ENCODE assay signal across 22 cellular contexts in the genomic region with DNA sequence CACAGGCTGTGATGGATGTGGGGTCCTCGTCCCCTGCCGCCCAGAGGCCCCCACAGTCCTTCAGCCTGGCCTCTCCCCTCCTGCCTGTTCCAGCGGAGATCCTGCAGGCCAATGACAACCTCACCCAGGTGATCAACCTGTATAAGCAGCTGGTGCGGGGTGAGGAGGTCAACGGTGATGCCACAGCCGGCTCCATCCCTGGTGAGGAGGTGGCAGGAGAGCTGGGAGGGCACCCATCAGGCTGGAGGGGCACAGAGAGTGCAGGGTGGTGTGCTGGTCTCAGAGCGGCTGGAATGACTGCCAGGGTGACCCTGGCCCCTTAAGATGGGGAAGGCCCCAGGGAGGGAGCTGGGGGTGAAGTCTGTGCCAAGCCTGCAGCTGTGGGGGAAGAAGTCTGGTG. TPM values are rescaled to one million over a fixed set of nuclear protein-coding genes. Genes with fewer than 3 reads are reported as not detected.
DNase-seq lines count a peak whose midpoint lies in the region; ATAC-seq, FAIRE-seq and TF ChIP-seq lines count a peak whose summit lies in the region.
"Had no signal": no experiment of that assay in that cellular context is flagged by ENCODE, and none has a peak within 500 bp of the region (broad histone marks: within the 10 kb centered on the region; RNA-seq: fewer than 3 reads in every experiment).

No MANE protein-coding gene starts in this region.

- peaks cover 7 to 19% of the 10 kb centered on the region in 2 experiments; a peak in 4 of 5 replicates for H3K36me3 ChIP-seq in HepG2 (replicated peaks in 1 of 2; ENCODE audit: control insufficient read depth in 1 of 2, insufficient read depth in 2 of 2, low read length in 2 of 2)

- H3K27me3 ChIP-seq in HepG2 (ENCODE audit: control insufficient read depth in 1 of 2, insufficient read depth in 2 of 2, low read length in 2 of 2): no peaks in the 10 kb centered on the region
- H3K27me3 ChIP-seq: upper lobe of right lung had no signal

- ATAC-seq in activated CD8-positive, alpha-beta memory T cell treated with anti-CD3 and anti-CD28 coated beads, Interleukin-2, amount 10 ng/mL, durations not matched to agents 7 days and 5 days: no peak
- no peak for ATAC-seq in HepG2
- ATAC-seq in stimulated activated naive B cell treated with anti-CD40 and anti-IgM and Interleukin-4, amounts not matched to agents 10 μg/mL and 1 μg/mL and 100 μg/mL, for 72 hours (replicated peaks): no peak
- ATAC-seq: right cardiac atrium, upper lobe of right lung had no signal

- TF ChIP-seq CTCF in HepG2 (CRISPR knock-in tag; IDR thresholded peaks at IDR 0.05): no peak

- peaks cover 10% of the 10 kb centered on the region for H3K4me1 ChIP-seq in HepG2 (ENCODE audit: insufficient read depth, low read length)

- H4K20me1 ChIP-seq in HepG2 (ENCODE audit: insufficient read depth, low read length): no peaks in the 10 kb centered on the region

- CTCF ChIA-PET in activated CD8-positive, alpha-beta memory T cell treated with anti-CD3 and anti-CD28 coated beads, Interleukin-2, amount 10 ng/mL, durations not matched to agents 7 days and 5 days (lab: Charles Lee): interaction anchor here (1.0 to 34.1 kb wide), 4 partner anchors 13 to 46 kb away, joined by 3 to 1064 read pairs (median 151); a partner anchor contains a TSS
- CTCF ChIA-PET in activated CD4-positive, alpha-beta memory T cell treated with anti-CD3 and anti-CD28 coated beads, Interleukin-2, amount 10 ng/mL, durations not matched to agents 7 days and 5 days (lab: Charles Lee): interaction anchor here (1.5 to 5.3 kb wide), 4 partner anchors 12 to 57 kb away, joined by 5 to 66 read pairs (median 30); a partner anchor contains a TSS
- CTCF ChIA-PET in HepG2 (lab: Yijun Ruan, JAX; ENCODE audit: low intra/inter-chr PET ratio, low total read pairs): no interaction called here

- TF ChIP-seq EP300 in HepG2 (IDR thresholded peaks at IDR 0.05; ENCODE audit: low read depth in 2 of 2, low read length in 2 of 2): no peak
- no peak for TF ChIP-seq EP300 in HepG2 (CRISPR knock-in tag; IDR thresholded peaks at IDR 0.05; ENCODE audit: borderline replicate concordance)

- WGBS in HepG2 (ENCODE audit: low lambda C conversion rate): 95% methylated on average over 5 of the region's 7 CpGs

- H3K4me3 ChIP-seq in HepG2 (replicated peaks in 1 of 3; ENCODE audit: insufficient read depth in 1 of 3, low read depth in 2 of 3, low read length in 3 of 3): no peak overlapping the region
- H3K4me3 ChIP-seq: upper lobe of right lung had no signal

- BruUV-seq in HepG2 (replicated peaks; lab: Mats Ljungman, UMichigan): no TSS peak

- no peak overlapping the region for H3K4me3 Mint-ChIP-seq in activated CD8-positive, alpha-beta memory T cell treated with anti-CD3 and anti-CD28 coated beads, Interleukin-2, amount 10 ng/mL, durations not matched to agents 7 days and 5 days
- no peak overlapping the region for H3K4me3 Mint-ChIP-seq in activated CD4-positive, alpha-beta memory T cell treated with anti-CD3 and anti-CD28 coated beads, Interleukin-2, amount 10 ng/mL, durations not matched to agents 7 days and 5 days
- H3K4me3 Mint-ChIP-seq in stimulated activated naive B cell treated with anti-CD40 and anti-IgM and Interleukin-4, amounts not matched to agents 10 μg/mL and 1 μg/mL and 100 μg/mL, for 72 hours: no peak overlapping the region

- H3K9ac ChIP-seq in HepG2 (ENCODE audit: insufficient read depth, low read depth, low read length): no peak overlapping the region

- in situ Hi-C loops in HepG2 (cut with HindIII; ENCODE audit: extremely low pct_ligation_motif_present, low pct_unique_long_range_greater_than_20kb): no loop called here

- H3K27ac ChIP-seq in HepG2 (ENCODE audit: extremely low read length, insufficient read depth, low read length): no peak overlapping the region

- no peaks in the 10 kb centered on the region for H3K27me3 Mint-ChIP-seq in activated CD8-positive, alpha-beta memory T cell treated with anti-CD3 and anti-CD28 coated beads, Interleukin-2, amount 10 ng/mL, durations not matched to agents 7 days and 5 days
- H3K27me3 Mint-ChIP-seq in activated CD4-positive, alpha-beta memory T cell treated with anti-CD3 and anti-CD28 coated beads, Interleukin-2, amount 10 ng/mL, durations not matched to agents 7 days and 5 days: no peaks in the 10 kb centered on the region
- H3K27me3 Mint-ChIP-seq in stimulated activated naive B cell treated with anti-CD40 and anti-IgM and Interleukin-4, amounts not matched to agents 10 μg/mL and 1 μg/mL and 100 μg/mL, for 72 hours: no peaks in the 10 kb centered on the region

- H3K4me2 ChIP-seq in HepG2 (ENCODE audit: low read depth, low read length): no peak overlapping the region

- H2AFZ ChIP-seq in HepG2 (ENCODE audit: low read length): no peak overlapping the region

- POLR2A ChIA-PET in activated CD4-positive, alpha-beta memory T cell treated with anti-CD3 and anti-CD28 coated beads, Interleukin-2, amount 10 ng/mL, durations not matched to agents 7 days and 5 days (lab: Charles Lee): interaction anchor here (0.9 to 7.5 kb wide), 6 partner anchors 9 to 54 kb away, joined by 3 to 110 read pairs (median 8); a partner anchor contains a TSS
- POLR2A ChIA-PET in HepG2 (lab: Yijun Ruan, JAX): interaction anchor here (1.1 to 2.8 kb wide), 4 partner anchors 15 to 36 kb away, joined by 3 to 7 read pairs (median 4); a partner anchor contains a TSS

- no peaks in the 10 kb centered on the region for H3K79me2 ChIP-seq in HepG2 (ENCODE audit: insufficient read depth, low read length)

- H3K9me3 Mint-ChIP-seq in activated CD8-positive, alpha-beta memory T cell treated with anti-CD3 and anti-CD28 coated beads, Interleukin-2, amount 10 ng/mL, durations not matched to agents 7 days and 5 days (ENCODE audit: low read depth): no peaks in the 10 kb centered on the region
- no peaks in the 10 kb centered on the region for H3K9me3 Mint-ChIP-seq in activated CD4-positive, alpha-beta memory T cell treated with anti-CD3 and anti-CD28 coated beads, Interleukin-2, amount 10 ng/mL, durations not matched to agents 7 days and 5 days
- no peaks in the 10 kb centered on the region for H3K9me3 Mint-ChIP-seq in stimulated activated naive B cell treated with anti-CD40 and anti-IgM and Interleukin-4, amounts not matched to agents 10 μg/mL and 1 μg/mL and 100 μg/mL, for 72 hours

- DNase-seq in activated CD8-positive, alpha-beta memory T cell treated with anti-CD3 and anti-CD28 coated beads, Interleukin-2, amount 10 ng/mL, durations not matched to agents 7 days and 5 days: no peak
- DNase-seq in activated CD8-positive, alpha-beta memory T cell treated with anti-CD3 and anti-CD28 coated beads, Interleukin-2, amount 50 U/mL, for 4 hours: no peak
- no peak for DNase-seq in activated CD4-positive, alpha-beta memory T cell treated with anti-CD3 and anti-CD28 coated beads, Interleukin-2, amount 10 ng/mL, durations not matched to agents 7 days and 5 days
- DNase-seq in HepG2 (ENCODE audit: low spot score) (no peak), middle frontal gyrus (ENCODE audit: extremely low spot score, low spot score) (no peak), EL (no peak), NCI-H2029 treated with DMSO at 0.1 percent for 48 hours (lab: John Stamatoyannopoulos, UW) (no peak)
- DNase-seq in stimulated activated naive B cell treated with anti-CD40 and anti-IgM and Interleukin-4, amounts not matched to agents 10 μg/mL and 1 μg/mL and 100 μg/mL, for 72 hours: no peak
- DNase-seq: activated CD4-positive, alpha-beta T cell treated with anti-CD3 and anti-CD28 coated beads, Interleukin-2, amount 50 U/mL, for 48 hours; activated effector memory CD4-positive, alpha-beta T cell treated with anti-CD3 and anti-CD28 coated beads, Interleukin-2, amount 50 U/mL, for 16 hours; Calu3; GDM1; NCI-H1436 treated with DMSO at 0.1 percent for 48 hours; NCI-H226; right cardiac atrium; SIG-M5; stimulated activated CD4-positive, alpha-beta T cell treated with anti-CD3 and anti-CD28 coated beads, Interleukin-1b, Interleukin-23, amount 100 ng/mL, for 48 hours; upper lobe of right lung had no signal

- no peak for FAIRE-seq in HepG2 (lab: Jason Lieb, UNC)
- FAIRE-seq: bronchial epithelial cell, H1 had no signal

- TF ChIP-seq RAD21 in HepG2 (CRISPR knock-in tag; IDR thresholded peaks at IDR 0.05): no peak

- H3K27ac Mint-ChIP-seq in activated CD8-positive, alpha-beta memory T cell treated with anti-CD3 and anti-CD28 coated beads, Interleukin-2, amount 10 ng/mL, durations not matched to agents 7 days and 5 days: peak overlapping the region; percentile 17
- H3K27ac Mint-ChIP-seq in activated CD4-positive, alpha-beta memory T cell treated with anti-CD3 and anti-CD28 coated beads, Interleukin-2, amount 10 ng/mL, durations not matched to agents 7 days and 5 days: peak overlapping the region; percentile 41
- H3K27ac Mint-ChIP-seq in stimulated activated naive B cell treated with anti-CD40 and anti-IgM and Interleukin-4, amounts not matched to agents 10 μg/mL and 1 μg/mL and 100 μg/mL, for 72 hours: peak overlapping the region; percentile 89

- no peak for TF ChIP-seq POLR2A in HepG2 (IDR thresholded peaks at IDR 0.05; ENCODE audit: insufficient read depth in 1 of 2, low read depth in 2 of 2, low read length in 2 of 2)

- intact Hi-C loops in HepG2 (cut with micrococcal nuclease; ENCODE audit: unreplicated experiment): loop anchor here (5.0 kb wide), 1 partner anchor 57 kb away; no protein-coding TSS in a partner anchor

- H3K9me3 ChIP-seq in HepG2 (ENCODE audit: low read length): no peaks in the 10 kb centered on the region
- H3K9me3 ChIP-seq: upper lobe of right lung had no signal

- H3K36me3 Mint-ChIP-seq in activated CD8-positive, alpha-beta memory T cell treated with anti-CD3 and anti-CD28 coated beads, Interleukin-2, amount 10 ng/mL, durations not matched to agents 7 days and 5 days: peaks cover 7% of the 10 kb centered on the region
- H3K36me3 Mint-ChIP-seq in activated CD4-positive, alpha-beta memory T cell treated with anti-CD3 and anti-CD28 coated beads, Interleukin-2, amount 10 ng/mL, durations not matched to agents 7 days and 5 days (ENCODE audit: low read depth): peaks cover 21% of the 10 kb centered on the region
- H3K36me3 Mint-ChIP-seq in stimulated activated naive B cell treated with anti-CD40 and anti-IgM and Interleukin-4, amounts not matched to agents 10 μg/mL and 1 μg/mL and 100 μg/mL, for 72 hours: peaks cover 30 to 59% of the 10 kb centered on the region in 2 donors

- peaks cover 42% of the 10 kb centered on the region for H3K4me1 Mint-ChIP-seq in activated CD8-positive, alpha-beta memory T cell treated with anti-CD3 and anti-CD28 coated beads, Interleukin-2, amount 10 ng/mL, durations not matched to agents 7 days and 5 days
- H3K4me1 Mint-ChIP-seq in activated CD4-positive, alpha-beta memory T cell treated with anti-CD3 and anti-CD28 coated beads, Interleukin-2, amount 10 ng/mL, durations not matched to agents 7 days and 5 days: peaks cover 47% of the 10 kb centered on the region
- H3K4me1 Mint-ChIP-seq in stimulated activated naive B cell treated with anti-CD40 and anti-IgM and Interleukin-4, amounts not matched to agents 10 μg/mL and 1 μg/mL and 100 μg/mL, for 72 hours: peaks cover 40 to 69% of the 10 kb centered on the region in 2 donors

RNA-seq across cellular contexts. Expression of a gene that starts 14.6 kb away (rescaled TPM):
- 100 to 1,000 TPM; 231 to 275 TPM for total RNA-seq in activated CD8-positive, alpha-beta memory T cell treated with anti-CD3 and anti-CD28 coated beads, Interleukin-2, amount 10 ng/mL, durations not matched to agents 7 days and 5 days
- 100 to 1,000 TPM; 161 to 162 TPM for total RNA-seq in activated CD4-positive, alpha-beta memory T cell treated with anti-CD3 and anti-CD28 coated beads, Interleukin-2, amount 10 ng/mL, durations not matched to agents 7 days and 5 days
- 8.4 and 9.4 TPM in 2 replicates for total RNA-seq in HepG2 (2016; rRNA removed; fragmentation: Illumina TruSeq; extraction: Trizol)
- 5.6 and 6.0 TPM in 2 replicates for total RNA-seq in HepG2 (2016; cell fraction: cytosol; rRNA removed; fragmentation: Illumina TruSeq; extraction: Trizol; ENCODE audit: low read depth)
- total RNA-seq in HepG2 (2016; cell fraction: insoluble cytoplasmic fraction; rRNA removed; fragmentation: Illumina TruSeq; extraction: Trizol): 6.3 and 8.5 TPM in 2 replicates
- 9.2 and 11.0 TPM in 2 replicates for total RNA-seq in HepG2 (2016; cell fraction: membrane; rRNA removed; fragmentation: Illumina TruSeq; extraction: Trizol)
- total RNA-seq in HepG2 (2016; cell fraction: nucleus; rRNA removed; fragmentation: Illumina TruSeq; extraction: Trizol): 6.6 and 9.5 TPM in 2 replicates
- 15.7 and 18.5 TPM in 2 replicates for polyA plus RNA-seq in HepG2 (2011; rRNA removed)
- 7.3 and 12.2 TPM in 2 replicates for polyA plus RNA-seq in HepG2 (2011; cell fraction: cytosol; rRNA removed)
- 56.4 and 86.5 TPM in 2 replicates for polyA plus RNA-seq in HepG2 (2011; cell fraction: nucleus; rRNA removed)
- 23.6 and 27.1 TPM in 2 replicates for polyA plus RNA-seq in HepG2 (2012)
- 7.5 and 7.7 TPM in 2 replicates for polyA plus RNA-seq in HepG2 (2016; cell fraction: cytosol; fragmentation: Illumina TruSeq; extraction: Trizol; ENCODE audit: low read depth)
- 11.5 and 13.3 TPM in 2 replicates for polyA plus RNA-seq in HepG2 (2016; cell fraction: insoluble cytoplasmic fraction; fragmentation: Illumina TruSeq; extraction: Trizol; ENCODE audit: low read depth)
- 12.3 and 13.5 TPM in 2 replicates for polyA plus RNA-seq in HepG2 (2016; cell fraction: membrane; fragmentation: Illumina TruSeq; extraction: Trizol; ENCODE audit: low read depth)
- polyA plus RNA-seq in HepG2 (2016; cell fraction: nucleus; fragmentation: Illumina TruSeq; extraction: Trizol; ENCODE audit: insufficient read depth, low read depth): 17.9 and 27.8 TPM in 2 replicates
- polyA minus RNA-seq in HepG2 (2011; rRNA and poly(A)+ RNA removed; ENCODE audit: low replicate concordance): 1.6 and 9.8 TPM in 2 replicates
- polyA minus RNA-seq in HepG2 (2011; cell fraction: cytosol; rRNA and poly(A)+ RNA removed): 6.4 and 9.8 TPM in 2 replicates
- 7.9 and 15.4 TPM in 2 replicates for polyA minus RNA-seq in HepG2 (2011; cell fraction: nucleus; rRNA and poly(A)+ RNA removed)

RNA-seq across cellular contexts. Expression of a gene that starts 16.2 kb away (rescaled TPM):
- total RNA-seq in activated CD8-positive, alpha-beta memory T cell treated with anti-CD3 and anti-CD28 coated beads, Interleukin-2, amount 10 ng/mL, durations not matched to agents 7 days and 5 days: 10 to 100 TPM; 76.9 to 85.9 TPM
- total RNA-seq in activated CD4-positive, alpha-beta memory T cell treated with anti-CD3 and anti-CD28 coated beads, Interleukin-2, amount 10 ng/mL, durations not matched to agents 7 days and 5 days: 10 to 100 TPM; 59.5 to 64.4 TPM
- total RNA-seq in HepG2 (2016; rRNA removed; fragmentation: Illumina TruSeq; extraction: Trizol): 16.0 and 29.1 TPM in 2 replicates
- 16.1 and 18.1 TPM in 2 replicates for total RNA-seq in HepG2 (2016; cell fraction: cytosol; rRNA removed; fragmentation: Illumina TruSeq; extraction: Trizol; ENCODE audit: low read depth)
- 13.7 and 32.9 TPM in 2 replicates for total RNA-seq in HepG2 (2016; cell fraction: insoluble cytoplasmic fraction; rRNA removed; fragmentation: Illumina TruSeq; extraction: Trizol)
- total RNA-seq in HepG2 (2016; cell fraction: membrane; rRNA removed; fragmentation: Illumina TruSeq; extraction: Trizol): 22.2 and 24.3 TPM in 2 replicates
- 34.3 and 44.4 TPM in 2 replicates for total RNA-seq in HepG2 (2016; cell fraction: nucleus; rRNA removed; fragmentation: Illumina TruSeq; extraction: Trizol)
- polyA plus RNA-seq in HepG2 (2011; rRNA removed): 87.2 and 103 TPM in 2 replicates
- 22.6 and 34.6 TPM in 2 replicates for polyA plus RNA-seq in HepG2 (2011; cell fraction: cytosol; rRNA removed)
- 436 and 489 TPM in 2 replicates for polyA plus RNA-seq in HepG2 (2011; cell fraction: nucleus; rRNA removed)
- 51.1 and 57.0 TPM in 2 replicates for polyA plus RNA-seq in HepG2 (2012)
- polyA plus RNA-seq in HepG2 (2016; cell fraction: cytosol; fragmentation: Illumina TruSeq; extraction: Trizol; ENCODE audit: low read depth): 4.7 and 5.0 TPM in 2 replicates
- polyA plus RNA-seq in HepG2 (2016; cell fraction: insoluble cytoplasmic fraction; fragmentation: Illumina TruSeq; extraction: Trizol; ENCODE audit: low read depth): 13.0 and 17.9 TPM in 2 replicates
- polyA plus RNA-seq in HepG2 (2016; cell fraction: membrane; fragmentation: Illumina TruSeq; extraction: Trizol; ENCODE audit: low read depth): 11.4 and 12.2 TPM in 2 replicates
- polyA plus RNA-seq in HepG2 (2016; cell fraction: nucleus; fragmentation: Illumina TruSeq; extraction: Trizol; ENCODE audit: insufficient read depth, low read depth): 138 and 147 TPM in 2 replicates
- polyA minus RNA-seq in HepG2 (2011; rRNA and poly(A)+ RNA removed; ENCODE audit: low replicate concordance): 31.3 and 75.9 TPM in 2 replicates
- 15.5 and 19.6 TPM in 2 replicates for polyA minus RNA-seq in HepG2 (2011; cell fraction: cytosol; rRNA and poly(A)+ RNA removed)
- polyA minus RNA-seq in HepG2 (2011; cell fraction: nucleus; rRNA and poly(A)+ RNA removed): 83.2 and 84.5 TPM in 2 replicates

RNA-seq across cellular contexts. Expression of a gene that starts 33.6 kb away (rescaled TPM):
- total RNA-seq in activated CD8-positive, alpha-beta memory T cell treated with anti-CD3 and anti-CD28 coated beads, Interleukin-2, amount 10 ng/mL, durations not matched to agents 7 days and 5 days: 10 to 100 TPM; 25.9 to 32.6 TPM
- 10 to 100 TPM; 19.1 to 21.6 TPM for total RNA-seq in activated CD4-positive, alpha-beta memory T cell treated with anti-CD3 and anti-CD28 coated beads, Interleukin-2, amount 10 ng/mL, durations not matched to agents 7 days and 5 days
- 46.1 and 58.2 TPM in 2 replicates for total RNA-seq in HepG2 (2016; rRNA removed; fragmentation: Illumina TruSeq; extraction: Trizol)
- 62.9 and 64.6 TPM in 2 replicates for total RNA-seq in HepG2 (2016; cell fraction: cytosol; rRNA removed; fragmentation: Illumina TruSeq; extraction: Trizol; ENCODE audit: low read depth)
- 45.3 and 56.4 TPM in 2 replicates for total RNA-seq in HepG2 (2016; cell fraction: insoluble cytoplasmic fraction; rRNA removed; fragmentation: Illumina TruSeq; extraction: Trizol)
- total RNA-seq in HepG2 (2016; cell fraction: membrane; rRNA removed; fragmentation: Illumina TruSeq; extraction: Trizol): 118 and 121 TPM in 2 replicates
- total RNA-seq in HepG2 (2016; cell fraction: nucleus; rRNA removed; fragmentation: Illumina TruSeq; extraction: Trizol): 25.4 and 29.3 TPM in 2 replicates
- polyA plus RNA-seq in HepG2 (2011; rRNA removed): 70.6 and 85.3 TPM in 2 replicates
- 84.8 and 95.4 TPM in 2 replicates for polyA plus RNA-seq in HepG2 (2011; cell fraction: cytosol; rRNA removed)
- 35.1 and 40.0 TPM in 2 replicates for polyA plus RNA-seq in HepG2 (2011; cell fraction: nucleus; rRNA removed)
- 56.1 and 70.1 TPM in 2 replicates for polyA plus RNA-seq in HepG2 (2012)
- 91.9 and 92.3 TPM in 2 replicates for polyA plus RNA-seq in HepG2 (2016; cell fraction: cytosol; fragmentation: Illumina TruSeq; extraction: Trizol; ENCODE audit: low read depth)
- 62.2 and 67.0 TPM in 2 replicates for polyA plus RNA-seq in HepG2 (2016; cell fraction: insoluble cytoplasmic fraction; fragmentation: Illumina TruSeq; extraction: Trizol; ENCODE audit: low read depth)
- polyA plus RNA-seq in HepG2 (2016; cell fraction: membrane; fragmentation: Illumina TruSeq; extraction: Trizol; ENCODE audit: low read depth): 136 and 141 TPM in 2 replicates
- 55.6 and 56.4 TPM in 2 replicates for polyA plus RNA-seq in HepG2 (2016; cell fraction: nucleus; fragmentation: Illumina TruSeq; extraction: Trizol; ENCODE audit: insufficient read depth, low read depth)
- polyA minus RNA-seq in HepG2 (2011; rRNA and poly(A)+ RNA removed; ENCODE audit: low replicate concordance): 51.1 and 129 TPM in 2 replicates
- 45.3 and 51.1 TPM in 2 replicates for polyA minus RNA-seq in HepG2 (2011; cell fraction: cytosol; rRNA and poly(A)+ RNA removed)
- polyA minus RNA-seq in HepG2 (2011; cell fraction: nucleus; rRNA and poly(A)+ RNA removed): 11.2 and 19.6 TPM in 2 replicates

RNA-seq across cellular contexts. Expression of a gene that starts 45.0 kb away (rescaled TPM):
- not detected for total RNA-seq in activated CD8-positive, alpha-beta memory T cell treated with anti-CD3 and anti-CD28 coated beads, Interleukin-2, amount 10 ng/mL, durations not matched to agents 7 days and 5 days
- not detected for total RNA-seq in activated CD4-positive, alpha-beta memory T cell treated with anti-CD3 and anti-CD28 coated beads, Interleukin-2, amount 10 ng/mL, durations not matched to agents 7 days and 5 days
- total RNA-seq in HepG2 (2016; rRNA removed; fragmentation: Illumina TruSeq; extraction: Trizol): 43.4 and 56.0 TPM in 2 replicates
- total RNA-seq in HepG2 (2016; cell fraction: cytosol; rRNA removed; fragmentation: Illumina TruSeq; extraction: Trizol; ENCODE audit: low read depth): 30.8 and 33.0 TPM in 2 replicates
- 39.7 and 64.4 TPM in 2 replicates for total RNA-seq in HepG2 (2016; cell fraction: insoluble cytoplasmic fraction; rRNA removed; fragmentation: Illumina TruSeq; extraction: Trizol)
- 19.3 and 21.2 TPM in 2 replicates for total RNA-seq in HepG2 (2016; cell fraction: membrane; rRNA removed; fragmentation: Illumina TruSeq; extraction: Trizol)
- 9.7 and 10.9 TPM in 2 replicates for total RNA-seq in HepG2 (2016; cell fraction: nucleus; rRNA removed; fragmentation: Illumina TruSeq; extraction: Trizol)
- 32.5 and 56.1 TPM in 2 replicates for polyA plus RNA-seq in HepG2 (2011; rRNA removed)
- polyA plus RNA-seq in HepG2 (2011; cell fraction: cytosol; rRNA removed): 32.1 and 47.7 TPM in 2 replicates
- 5.1 and 7.9 TPM in 2 replicates for polyA plus RNA-seq in HepG2 (2011; cell fraction: nucleus; rRNA removed)
- 54.6 and 60.7 TPM in 2 replicates for polyA plus RNA-seq in HepG2 (2012)
- polyA plus RNA-seq in HepG2 (2016; cell fraction: cytosol; fragmentation: Illumina TruSeq; extraction: Trizol; ENCODE audit: low read depth): 30.1 and 38.1 TPM in 2 replicates
- polyA plus RNA-seq in HepG2 (2016; cell fraction: insoluble cytoplasmic fraction; fragmentation: Illumina TruSeq; extraction: Trizol; ENCODE audit: low read depth): 59.5 and 62.8 TPM in 2 replicates
- 14.5 and 18.2 TPM in 2 replicates for polyA plus RNA-seq in HepG2 (2016; cell fraction: membrane; fragmentation: Illumina TruSeq; extraction: Trizol; ENCODE audit: low read depth)
- 20.3 and 23.8 TPM in 2 replicates for polyA plus RNA-seq in HepG2 (2016; cell fraction: nucleus; fragmentation: Illumina TruSeq; extraction: Trizol; ENCODE audit: insufficient read depth, low read depth)
- polyA minus RNA-seq in HepG2 (2011; rRNA and poly(A)+ RNA removed; ENCODE audit: low replicate concordance): 3.2 TPM in 1 of 2 replicates, not detected in the other
- 2.0 TPM in 2 replicates for polyA minus RNA-seq in HepG2 (2011; cell fraction: cytosol; rRNA and poly(A)+ RNA removed)
- 1.9 TPM in 1 of 2 replicates, not detected in the other for polyA minus RNA-seq in HepG2 (2011; cell fraction: nucleus; rRNA and poly(A)+ RNA removed)
- total RNA-seq: A673, bronchial epithelial cell, H1 had no signal
- polyA plus RNA-seq: H1, neural cell, right cardiac atrium had no signal

RNA-seq across cellular contexts. Expression of a gene that starts 50.6 kb away (rescaled TPM):
- total RNA-seq in activated CD8-positive, alpha-beta memory T cell treated with anti-CD3 and anti-CD28 coated beads, Interleukin-2, amount 10 ng/mL, durations not matched to agents 7 days and 5 days: 1,000 to 10,000 TPM; 1,392 to 1,515 TPM
- 1,000 to 10,000 TPM; 2,209 to 2,240 TPM for total RNA-seq in activated CD4-positive, alpha-beta memory T cell treated with anti-CD3 and anti-CD28 coated beads, Interleukin-2, amount 10 ng/mL, durations not matched to agents 7 days and 5 days
- total RNA-seq in HepG2 (2016; rRNA removed; fragmentation: Illumina TruSeq; extraction: Trizol): 103 and 124 TPM in 2 replicates
- total RNA-seq in HepG2 (2016; cell fraction: cytosol; rRNA removed; fragmentation: Illumina TruSeq; extraction: Trizol; ENCODE audit: low read depth): 57.9 and 62.2 TPM in 2 replicates
- 112 and 139 TPM in 2 replicates for total RNA-seq in HepG2 (2016; cell fraction: insoluble cytoplasmic fraction; rRNA removed; fragmentation: Illumina TruSeq; extraction: Trizol)
- 82.6 and 91.4 TPM in 2 replicates for total RNA-seq in HepG2 (2016; cell fraction: membrane; rRNA removed; fragmentation: Illumina TruSeq; extraction: Trizol)
- total RNA-seq in HepG2 (2016; cell fraction: nucleus; rRNA removed; fragmentation: Illumina TruSeq; extraction: Trizol): 41.9 and 43.3 TPM in 2 replicates
- polyA plus RNA-seq in HepG2 (2011; rRNA removed): 858 and 969 TPM in 2 replicates
- 832 and 1,201 TPM in 2 replicates for polyA plus RNA-seq in HepG2 (2011; cell fraction: cytosol; rRNA removed)
- polyA plus RNA-seq in HepG2 (2011; cell fraction: nucleus; rRNA removed): 345 and 371 TPM in 2 replicates
- 159 and 278 TPM in 2 replicates for polyA plus RNA-seq in HepG2 (2012)
- 67.7 and 71.5 TPM in 2 replicates for polyA plus RNA-seq in HepG2 (2016; cell fraction: cytosol; fragmentation: Illumina TruSeq; extraction: Trizol; ENCODE audit: low read depth)
- polyA plus RNA-seq in HepG2 (2016; cell fraction: insoluble cytoplasmic fraction; fragmentation: Illumina TruSeq; extraction: Trizol; ENCODE audit: low read depth): 127 and 134 TPM in 2 replicates
- 86.0 and 88.7 TPM in 2 replicates for polyA plus RNA-seq in HepG2 (2016; cell fraction: membrane; fragmentation: Illumina TruSeq; extraction: Trizol; ENCODE audit: low read depth)
- polyA plus RNA-seq in HepG2 (2016; cell fraction: nucleus; fragmentation: Illumina TruSeq; extraction: Trizol; ENCODE audit: insufficient read depth, low read depth): 73.5 and 82.4 TPM in 2 replicates
- 698 and 901 TPM in 2 replicates for polyA minus RNA-seq in HepG2 (2011; rRNA and poly(A)+ RNA removed; ENCODE audit: low replicate concordance)
- polyA minus RNA-seq in HepG2 (2011; cell fraction: cytosol; rRNA and poly(A)+ RNA removed): 108 and 111 TPM in 2 replicates
- polyA minus RNA-seq in HepG2 (2011; cell fraction: nucleus; rRNA and poly(A)+ RNA removed): 36.1 and 40.8 TPM in 2 replicates
- polyA plus RNA-seq: neural cell had no signal

Comparison
In these comparisons a context has a peak if more than half of its experiments do, and no peak if none do; other contexts are left out.
1. H3K27ac Mint-ChIP-seq: peak in every context shown above with its lines; median percentile 89 in stimulated activated naive B cell treated with anti-CD40 and anti-IgM and Interleukin-4, amounts not matched to agents 10 μg/mL and 1 μg/mL and 100 μg/mL, for 72 hours; 41 in activated CD4-positive, alpha-beta memory T cell treated with anti-CD3 and anti-CD28 coated beads, Interleukin-2, amount 10 ng/mL, durations not matched to agents 7 days and 5 days; 17 in activated CD8-positive, alpha-beta memory T cell treated with anti-CD3 and anti-CD28 coated beads, Interleukin-2, amount 10 ng/mL, durations not matched to agents 7 days and 5 days.
2. RNA of a gene that starts 14.6 kb away (total RNA-seq): 231 to 275 TPM in activated CD8-positive, alpha-beta memory T cell treated with anti-CD3 and anti-CD28 coated beads, Interleukin-2, amount 10 ng/mL, durations not matched to agents 7 days and 5 days and 161 to 162 TPM in activated CD4-positive, alpha-beta memory T cell treated with anti-CD3 and anti-CD28 coated beads, Interleukin-2, amount 10 ng/mL, durations not matched to agents 7 days and 5 days; 5.6 to 11.0 TPM in HepG2; every median in the first group is over 10 times any median in the second.